In the genomic region with DNA sequence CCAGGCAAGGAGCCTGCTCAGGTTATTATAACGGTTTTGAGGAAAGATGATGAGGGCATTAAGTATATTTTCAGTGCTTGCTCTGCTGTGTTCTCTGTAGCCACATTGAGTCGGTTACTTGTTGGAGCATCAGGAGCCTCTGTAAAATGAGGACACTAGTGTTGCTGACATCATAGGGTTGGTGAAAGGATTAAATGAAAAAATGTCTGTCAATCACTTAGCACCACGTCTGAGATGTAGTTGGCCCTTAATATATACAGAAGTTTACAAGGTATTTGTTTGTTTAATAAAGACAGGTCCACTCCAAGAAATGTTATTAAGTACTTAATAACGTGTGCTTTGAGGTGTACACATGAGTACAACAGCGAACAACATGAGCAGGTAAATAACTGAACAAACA, we compare ENCODE assay signal across 8 cellular contexts. TPM values are rescaled to one million over a fixed set of nuclear protein-coding genes. Genes with fewer than 3 reads are reported as not detected.
A peak's percentile ranks its signal among the peaks of the same experiment; 100 is the strongest.
DNase-seq lines count a peak whose midpoint lies in the region; ATAC-seq and TF ChIP-seq lines count a peak whose summit lies in the region.

No MANE protein-coding gene starts in this region.

- peak overlapping the region; percentile 96 for H3K4me2 ChIP-seq in neural progenitor cell

- POLR2A ChIA-PET in CD4-positive, alpha-beta T cell (lab: Charles Lee), result interaction anchor here (0.5 to 1.8 kb wide), 5 partner anchors 10 to 778 kb away, joined by 3 to 13 read pairs (median 3); a partner anchor contains a TSS

- H4K20me1 ChIP-seq in neural progenitor cell (ENCODE audit: low read depth), result no peaks in the 10 kb centered on the region

- H3K9me3 ChIP-seq in CD4-positive, alpha-beta T cell (ENCODE audit: control insufficient read depth, low read length), result no peaks in the 10 kb centered on the region
- H3K9me3 ChIP-seq in MG63 (no peaks in the 10 kb centered on the region), duodenal mucosa (ENCODE audit: control insufficient read depth in 1 of 2, low read length in 2 of 2) (no peaks in the 10 kb centered on the region), neural progenitor cell (ENCODE audit: low read depth) (no peaks in the 10 kb centered on the region)

- H3K27me3 Mint-ChIP-seq in CD4-positive, alpha-beta T cell, result peaks cover 4% of the 10 kb centered on the region
- H3K27me3 Mint-ChIP-seq in neural progenitor cell (ENCODE audit: insufficient read depth, low read depth), result peaks cover 2% of the 10 kb centered on the region

- H3K4me1 Mint-ChIP-seq in CD4-positive, alpha-beta T cell (ENCODE audit: low read depth), result peaks cover 41% of the 10 kb centered on the region
- H3K4me1 Mint-ChIP-seq in neural progenitor cell, result peaks cover 10% of the 10 kb centered on the region

- H3K27ac ChIP-seq in CD4-positive, alpha-beta T cell (ENCODE audit: low read depth, low read length), result no peak overlapping the region
- H3K27ac ChIP-seq in duodenal mucosa (ENCODE audit: low read depth, low read length) (no peak overlapping the region), neural progenitor cell (no peak overlapping the region)

- H3K4me3 Mint-ChIP-seq in CD4-positive, alpha-beta T cell, result peak overlapping the region; percentile 58
- peak overlapping the region; percentile 98 for H3K4me3 Mint-ChIP-seq in neural progenitor cell

- peaks cover 17% of the 10 kb centered on the region for H3K79me2 ChIP-seq in neural progenitor cell (ENCODE audit: low read depth)

- CTCF ChIA-PET in CD4-positive, alpha-beta T cell (lab: Charles Lee), result no interaction called here

- H3K4me3 ChIP-seq in MG63, result peak overlapping the region; percentile 93
- H3K4me3 ChIP-seq in duodenal mucosa (ENCODE audit: low read depth in 1 of 2, low read length in 2 of 2), result peak overlapping the region; percentile 86 to 93
- peak overlapping the region; percentile 79 for H3K4me3 ChIP-seq in neural progenitor cell

- H3K36me3 ChIP-seq in MG63, result no peaks in the 10 kb centered on the region
- peaks cover 0 to 1% of the 10 kb centered on the region in 2 donors for H3K36me3 ChIP-seq in duodenal mucosa (ENCODE audit: control insufficient read depth in 1 of 2, insufficient read depth in 2 of 2, low read length in 2 of 2)
- no peaks in the 10 kb centered on the region for H3K36me3 ChIP-seq in neural progenitor cell

- H3K9ac ChIP-seq in duodenal mucosa (ENCODE audit: low read depth in 1 of 2, low read length in 2 of 2), result peak overlapping the region in 1 of 2 donors; percentile 6
- no peak overlapping the region for H3K9ac ChIP-seq in neural progenitor cell

- peak overlapping the region; percentile 64 for H3K27ac Mint-ChIP-seq in CD4-positive, alpha-beta T cell
- no peak overlapping the region for H3K27ac Mint-ChIP-seq in neural progenitor cell

- ATAC-seq in CD4-positive, alpha-beta T cell (ENCODE audit: poor library complexity), result no peak
- no peak for ATAC-seq in GM21529 (IDR thresholded peaks at IDR 0.05; ENCODE audit: unreplicated experiment)
- ATAC-seq in HG02884 (IDR thresholded peaks at IDR 0.05; ENCODE audit: unreplicated experiment), result no peak
- ATAC-seq in GM21825 (IDR thresholded peaks at IDR 0.05; ENCODE audit: unreplicated experiment), result no peak

- intact Hi-C loops in CD4-positive, alpha-beta T cell (cut with DNase I, micrococcal nuclease), result loop anchor here in 1 of 2 experiments (5.0 kb wide), 1 partner anchor 282 kb away; a partner anchor contains a TSS

- no peak for DNase-seq in CD4-positive, alpha-beta T cell
- DNase-seq in MG63 (no peak), neural progenitor cell (ENCODE audit: low spot score) (no peak), mesenteric fat pad (ENCODE audit: low spot score) (no peak)

- TF ChIP-seq CTCF in CD4-positive, alpha-beta T cell (IDR thresholded peaks at IDR 0.05), result no peak
- TF ChIP-seq CTCF in neural progenitor cell (IDR thresholded peaks at IDR 0.05), result no peak

- no peaks in the 10 kb centered on the region for H3K9me3 Mint-ChIP-seq in CD4-positive, alpha-beta T cell
- H3K9me3 Mint-ChIP-seq in neural progenitor cell, result no peaks in the 10 kb centered on the region

- H3F3A ChIP-seq in neural progenitor cell (ENCODE audit: low read depth), result peaks cover 9% of the 10 kb centered on the region

- H3K27me3 ChIP-seq in CD4-positive, alpha-beta T cell (ENCODE audit: control insufficient read depth, insufficient read depth, low read length), result no peaks in the 10 kb centered on the region
- no peaks in the 10 kb centered on the region; the same call in 1 of the 2 replicates for H3K27me3 ChIP-seq in MG63
- no peaks in the 10 kb centered on the region for H3K27me3 ChIP-seq in duodenal mucosa (ENCODE audit: control insufficient read depth in 1 of 2, insufficient read depth in 2 of 2, low read length in 2 of 2)
- H3K27me3 ChIP-seq in neural progenitor cell, result no peaks in the 10 kb centered on the region

- H3K36me3 Mint-ChIP-seq in CD4-positive, alpha-beta T cell (ENCODE audit: low read depth), result peaks cover 35% of the 10 kb centered on the region
- H3K36me3 Mint-ChIP-seq in neural progenitor cell, result no peaks in the 10 kb centered on the region

- peaks cover 11 to 13% of the 10 kb centered on the region in 2 donors for H3K4me1 ChIP-seq in duodenal mucosa (ENCODE audit: control insufficient read depth in 1 of 2, insufficient read depth in 2 of 2, low read length in 2 of 2)
- peaks cover 6% of the 10 kb centered on the region for H3K4me1 ChIP-seq in neural progenitor cell

- H2AFZ ChIP-seq in neural progenitor cell (replicated peaks), result peak overlapping the region; percentile 71

RNA-seq across cellular contexts. Expression of a gene that starts 0.7 kb away (rescaled TPM):
- 10 to 100 TPM; 26.9 to 30.2 TPM for total RNA-seq in CD4-positive, alpha-beta T cell
- 16.9 and 38.2 TPM in 2 replicates for total RNA-seq in MG63 (2014; rRNA removed; shearing (Covaris generic); ENCODE audit: low replicate concordance)
- total RNA-seq in neural progenitor cell (ENCODE audit: low replicate concordance), result 17.0 and 21.9 TPM in 2 replicates
- 18.7 TPM for total RNA-seq in mesenteric fat pad
